In genomic region chr11:17762309-17762974, GRCh38 we compare ENCODE assay signal across 14 cellular contexts. TPM values are rescaled to one million over a fixed set of nuclear protein-coding genes. Genes with fewer than 3 reads are reported as not detected.
DNase-seq lines count a peak whose midpoint lies in the region; ATAC-seq and TF ChIP-seq lines count a peak whose summit lies in the region.
"Had no signal": no experiment of that assay in that cellular context is flagged by ENCODE, and none has a peak within 500 bp of the region (broad histone marks: within the 10 kb centered on the region; RNA-seq: fewer than 3 reads in every experiment).

No MANE protein-coding gene starts in this region.

- intact Hi-C loops in Calu3 (cut with micrococcal nuclease; ENCODE audit: unreplicated experiment) (no loop called here), transverse colon (cut with DNase I; ENCODE audit: low total_unique reads) (no loop called here), lower lobe of right lung (cut with DNase I) (no loop called here)

- no peak overlapping the region for H3K4me3 Mint-ChIP-seq in Calu3 (ENCODE audit: low read depth, unreplicated experiment)
- H3K4me3 Mint-ChIP-seq: effector memory CD8-positive, alpha-beta T cell had no signal

- TF ChIP-seq EP300 in transverse colon (IDR thresholded peaks at IDR 0.05; ENCODE audit: low read depth): no peak

- no peaks in the 10 kb centered on the region for H3K27me3 ChIP-seq in transverse colon
- H3K27me3 ChIP-seq in lower lobe of right lung (ENCODE audit: low read depth): no peaks in the 10 kb centered on the region
- H3K27me3 ChIP-seq: vagina had no signal

- in situ Hi-C loops in transverse colon (cut with MboI; ENCODE audit: low pct_ligation_motif_present in 1 of 4, low pct_unique_long_range_greater_than_20kb in 1 of 4, low sequenced_read_pairs in 3 of 4): no loop called here

- H3K9me3 Mint-ChIP-seq in Calu3 (ENCODE audit: low read depth, unreplicated experiment): no peaks in the 10 kb centered on the region
- H3K9me3 Mint-ChIP-seq: effector memory CD8-positive, alpha-beta T cell had no signal

- no peak for TF ChIP-seq POLR2A in transverse colon (IDR thresholded peaks at IDR 0.05)

- no peaks in the 10 kb centered on the region for H3K9me3 ChIP-seq in transverse colon
- H3K9me3 ChIP-seq in lower lobe of right lung: peaks cover 4% of the 10 kb centered on the region
- H3K9me3 ChIP-seq: vagina had no signal

- DNase-seq in Calu3 (peak; percentile 23), GM19238 (ENCODE audit: insufficient read length, low spot score) (peak; percentile 37), RKO (ENCODE audit: low spot score) (peak; percentile 40), transverse colon (no peak), lower lobe of right lung (no peak)
- DNase-seq: aorta; effector memory CD8-positive, alpha-beta T cell; glutamatergic neuron; left ventricle myocardium superior had no signal

- peak; percentile 70 for ATAC-seq in HG03342 (IDR thresholded peaks at IDR 0.05; ENCODE audit: unreplicated experiment)
- ATAC-seq in lower lobe of right lung: no peak
- ATAC-seq in GM21360 (IDR thresholded peaks at IDR 0.05; ENCODE audit: unreplicated experiment): no peak
- ATAC-seq in GM21515 (IDR thresholded peaks at IDR 0.05; ENCODE audit: unreplicated experiment): no peak
- ATAC-seq: effector memory CD8-positive, alpha-beta T cell; left ventricle myocardium superior had no signal

- no peaks in the 10 kb centered on the region for H3K4me1 Mint-ChIP-seq in Calu3 (ENCODE audit: low read depth, unreplicated experiment)

- no peak overlapping the region for H3K27ac ChIP-seq in transverse colon
- no peak overlapping the region for H3K27ac ChIP-seq in lower lobe of right lung
- H3K27ac ChIP-seq: vagina had no signal

- no peaks in the 10 kb centered on the region for H3K36me3 Mint-ChIP-seq in Calu3 (ENCODE audit: insufficient read depth, unreplicated experiment)

- no peak for TF ChIP-seq CTCF in Calu3 (IDR thresholded peaks at IDR 0.05; ENCODE audit: unreplicated experiment)
- no peak for TF ChIP-seq CTCF in transverse colon (IDR thresholded peaks at IDR 0.05)
- TF ChIP-seq CTCF in lower lobe of right lung (IDR thresholded peaks at IDR 0.05): no peak

- H3K36me3 ChIP-seq in transverse colon (no peaks in the 10 kb centered on the region), lower lobe of right lung (no peaks in the 10 kb centered on the region)
- H3K36me3 ChIP-seq: vagina had no signal

- H3K4me3 ChIP-seq in transverse colon: no peak overlapping the region
- H3K4me3 ChIP-seq in lower lobe of right lung: no peak overlapping the region
- H3K4me3 ChIP-seq: vagina had no signal

- WGBS in transverse colon (ENCODE audit: low coverage in 1 of 2), 2 donors: 85% methylated on average over 17 of the region's 17 CpGs; no CpG with 5 or more reads in 1 of the 2 donors

- peaks cover 34% of the 10 kb centered on the region for H3K27me3 Mint-ChIP-seq in Calu3 (ENCODE audit: unreplicated experiment)

- no peaks in the 10 kb centered on the region for H3K4me1 ChIP-seq in transverse colon
- H3K4me1 ChIP-seq in lower lobe of right lung: no peaks in the 10 kb centered on the region
- H3K4me1 ChIP-seq: vagina had no signal

- no TSS peak for BruUV-seq in Calu3 (replicated peaks; lab: Mats Ljungman, UMichigan)

- CTCF ChIA-PET in Calu3 (lab: Charles Lee): interaction anchor here (2.5 kb wide), 1 partner anchor 216 kb away, joined by 13 read pairs; no protein-coding TSS in a partner anchor

- no peak overlapping the region for H3K27ac Mint-ChIP-seq in Calu3 (ENCODE audit: unreplicated experiment)
- H3K27ac Mint-ChIP-seq: effector memory CD8-positive, alpha-beta T cell had no signal

RNA-seq across cellular contexts. Expression of gene KCNC1, which starts 27.9 kb away (rescaled TPM):
- total RNA-seq in Calu3 (2022) (0.10 and 0.26 TPM in 2 replicates), transverse colon (under 1 TPM in 1 of 4 donors, not detected in 3; 0.14 TPM), lower lobe of right lung (not detected)
- total RNA-seq: aorta, left ventricle myocardium superior, RPMI7951 had no signal

RNA-seq across cellular contexts. Expression of gene MYOD1, which starts 43.1 kb away (rescaled TPM):
- not detected in 2 replicates for total RNA-seq in Calu3 (2022)
- total RNA-seq in transverse colon: not detected
- not detected for total RNA-seq in lower lobe of right lung
- total RNA-seq: aorta, left ventricle myocardium superior, vagina had no signal

Comparison
In these comparisons a context has a peak if more than half of its experiments do, and no peak if none do; other contexts are left out.
1. DNase-seq: peak in Calu3 (single experiment), GM19238 (single experiment) and RKO (single experiment); none in transverse colon (single experiment) and lower lobe of right lung (single experiment).